ENCODE assay signal across 8 cellular contexts in genomic region chr19:41859618-41860418, GRCh38. TPM values are rescaled to one million over a fixed set of nuclear protein-coding genes. Genes with fewer than 3 reads are reported as not detected.
A peak's percentile ranks its signal among the peaks of the same experiment; 100 is the strongest.
DNase-seq lines count a peak whose midpoint lies in the region; ATAC-seq and TF ChIP-seq lines count a peak whose summit lies in the region.

RPS19 (plus strand) TSS chr19:41860255; CDS start chr19:41860775, 520 bp downstream.

- H3K4me3 ChIP-seq in breast epithelium = peak within 1 kb of the TSS; percentile 86 to 98 (median 92)
- H3K4me3 ChIP-seq in iPS-18a (ENCODE audit: low read length) = peak within 1 kb of the TSS; percentile 95
- peak within 1 kb of the TSS; percentile 95 to 98 (median 96) for H3K4me3 ChIP-seq in skeletal muscle tissue (ENCODE audit: low read length in 3 of 3)

- H3K4me1 ChIP-seq in breast epithelium (peaks cover 12 to 23% of the 10 kb centered on the region in 2 donors), iPS-18a (ENCODE audit: control insufficient read depth, low read depth, low read length) (peaks cover 18% of the 10 kb centered on the region), skeletal muscle tissue (ENCODE audit: control insufficient read depth in 3 of 3, insufficient read depth in 3 of 3, low read length in 3 of 3) (peaks cover 27 to 41% (median 31%) of the 10 kb centered on the region in 3 donors)

- peak within 1 kb of the TSS; percentile 99 for H3K27ac ChIP-seq in VCaP
- H3K27ac ChIP-seq in breast epithelium = peak within 1 kb of the TSS; percentile 96 to 99
- peak within 1 kb of the TSS; percentile 61 for H3K27ac ChIP-seq in iPS-18a (ENCODE audit: low read length)
- H3K27ac ChIP-seq in skeletal muscle tissue (ENCODE audit: low read depth, low read length) = peak within 1 kb of the TSS; percentile 97

- peak within 1 kb of the TSS; percentile 94 for H3K9ac ChIP-seq in iPS-18a (ENCODE audit: low read length)
- peak within 1 kb of the TSS; percentile 94 to 99 (median 96) for H3K9ac ChIP-seq in skeletal muscle tissue (ENCODE audit: low read depth in 1 of 3, low read length in 3 of 3)

- intact Hi-C loops in breast epithelium (cut with DNase I; ENCODE audit: low total_unique reads) = no loop called here

- TF ChIP-seq CTCF in VCaP (conservative IDR thresholded peaks at IDR 0.05) = peak; percentile 78
- peak; percentile 90 to 96 (median 96) for TF ChIP-seq CTCF in breast epithelium (IDR thresholded peaks at IDR 0.05)

- ATAC-seq in GM18873 (IDR thresholded peaks at IDR 0.05; ENCODE audit: low FRiP score, unreplicated experiment) (peak; percentile 71), HG03139 (IDR thresholded peaks at IDR 0.05; ENCODE audit: unreplicated experiment) (peak; percentile 74)

- no peaks in the 10 kb centered on the region for H3K9me3 ChIP-seq in breast epithelium
- H3K9me3 ChIP-seq in iPS-18a (ENCODE audit: control insufficient read depth, low read depth, low read length) = no peaks in the 10 kb centered on the region
- no peaks in the 10 kb centered on the region for H3K9me3 ChIP-seq in skeletal muscle tissue (ENCODE audit: control insufficient read depth in 3 of 3, low read length in 3 of 3)

- DNase-seq in AG08395 (ENCODE audit: low spot score) (peak; percentile 98), NCI-H2196 treated with DMSO at 0.1 percent for 48 hours (lab: John Stamatoyannopoulos, UW; ENCODE audit: unreplicated experiment) (peak; percentile 97), breast epithelium (ENCODE audit: low spot score in 2 of 2) (peak; percentile 98)

- no peaks in the 10 kb centered on the region for H3K36me3 ChIP-seq in breast epithelium
- H3K36me3 ChIP-seq in iPS-18a (ENCODE audit: control insufficient read depth, low read depth, low read length) = peaks cover 41% of the 10 kb centered on the region
- H3K36me3 ChIP-seq in skeletal muscle tissue (ENCODE audit: control insufficient read depth in 3 of 3, insufficient read depth in 3 of 3, low read length in 3 of 3) = peaks cover 33 to 35% (median 34%) of the 10 kb centered on the region in 3 donors

- TF ChIP-seq POLR2A in breast epithelium (IDR thresholded peaks at IDR 0.05) = peak; percentile 54

- H3K27me3 ChIP-seq in breast epithelium (no peaks in the 10 kb centered on the region), iPS-18a (ENCODE audit: control insufficient read depth, insufficient read depth, low read length) (no peaks in the 10 kb centered on the region), skeletal muscle tissue (ENCODE audit: control insufficient read depth in 3 of 3, insufficient read depth in 3 of 3, low read length in 3 of 3) (peaks cover 0 to 3% (median 0%) of the 10 kb centered on the region in 3 donors)

RNA-seq across cellular contexts. Expression of gene RPS19, which starts in this region (rescaled TPM):
- 1,000 to 10,000 TPM in 2 of 3 donors, 100 to 1,000 TPM in 1; 756 to 2,084 (median 1,264) TPM for total RNA-seq in breast epithelium
- total RNA-seq in skeletal muscle tissue = 455 TPM

Comparison
In these comparisons a context has a peak if more than half of its experiments do, and no peak if none do; other contexts are left out.
1. Peak in every context shown above with its lines: DNase-seq, ATAC-seq, H3K4me3 ChIP-seq and H3K27ac ChIP-seq.